Comparison of ENCODE assay signal across 8 cellular contexts in the genomic region with DNA sequence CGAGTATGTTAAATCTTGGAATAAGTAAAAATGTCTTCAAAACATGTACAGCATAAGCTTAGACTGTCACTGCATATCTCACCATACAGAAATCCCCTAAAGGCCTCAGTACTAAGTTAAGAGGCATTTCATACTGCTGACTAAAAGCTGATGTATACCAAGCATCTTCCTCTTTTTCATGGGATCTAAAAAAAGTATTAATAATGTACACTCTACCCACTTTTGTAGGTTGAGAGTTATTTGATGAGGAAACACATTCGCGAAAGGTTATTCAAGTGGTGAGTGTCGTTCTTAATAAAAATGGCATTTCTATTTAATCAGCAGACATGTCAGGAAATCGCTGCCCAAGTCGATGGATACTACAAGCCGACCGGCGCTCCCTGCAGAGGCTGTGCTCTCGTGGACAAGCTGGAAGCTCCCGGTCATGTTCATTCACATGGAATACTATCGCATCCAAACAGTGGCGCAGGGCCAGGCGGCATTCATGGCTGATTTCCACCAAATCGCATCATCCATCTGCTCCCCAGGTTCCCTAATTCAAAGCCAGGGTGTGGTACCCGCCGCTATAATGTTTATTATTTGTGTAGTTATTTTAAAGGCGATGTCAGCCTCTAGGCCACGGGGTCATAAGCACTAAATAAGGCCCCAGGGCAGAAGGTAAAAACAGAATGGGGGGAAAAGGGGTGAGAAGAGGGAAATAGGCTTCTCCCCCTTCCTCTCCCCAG. TPM values are rescaled to one million over a fixed set of nuclear protein-coding genes. Genes with fewer than 3 reads are reported as not detected.
DNase-seq lines count a peak whose midpoint lies in the region; ATAC-seq, FAIRE-seq and TF ChIP-seq lines count a peak whose summit lies in the region.

No MANE protein-coding gene starts in this region.

- no peak for TF ChIP-seq RAD21 in SK-N-SH (IDR thresholded peaks at IDR 0.05; ENCODE audit: low read length)

- peak overlapping the region; percentile 68 for H3K4me3 ChIP-seq in Jurkat, Clone E6-1 (ENCODE audit: low read length)
- H3K4me3 ChIP-seq in SK-N-SH (ENCODE audit: low read depth in 2 of 2, low read length in 1 of 2) (peak overlapping the region; percentile 72 to 96), iPS-20b (ENCODE audit: low read length) (peak overlapping the region; percentile 90), gastrocnemius medialis (peak overlapping the region; percentile 88 to 100 (median 93))

- TF ChIP-seq EP300 in SK-N-SH (IDR thresholded peaks at IDR 0.05; ENCODE audit: borderline replicate concordance in 1 of 2, low read depth in 1 of 2, low read length in 1 of 2) = no peak

- TF ChIP-seq CTCF in SK-N-SH (IDR thresholded peaks at IDR 0.05) (no peak), gastrocnemius medialis (IDR thresholded peaks at IDR 0.05 in 4 of 5, conservative IDR thresholded peaks at IDR 0.05 in 1 of 5) (no peak), D721Med (IDR thresholded peaks at IDR 0.05; ENCODE audit: insufficient read depth, missing control alignments) (no peak)

- no peak for FAIRE-seq in D721Med (lab: Jason Lieb, UNC)

- ATAC-seq in GM21515 (IDR thresholded peaks at IDR 0.05; ENCODE audit: unreplicated experiment) = peak; percentile 22
- ATAC-seq in gastrocnemius medialis = peak; percentile 13 to 30

- 5% methylated on average over 19 of the region's 19 CpGs for WGBS in SK-N-SH (ENCODE audit: low lambda C conversion rate)

- DNase-seq in DMS79 treated with DMSO at 0.1 percent for 48 hours (lab: John Stamatoyannopoulos, UW) = peak; percentile 24
- no peak for DNase-seq in Jurkat, Clone E6-1 (ENCODE audit: low read depth, low spot score)
- DNase-seq in SK-N-SH = peak; percentile 72
- DNase-seq in caudate nucleus (lab: John Stamatoyannopoulos, UW) = peak in 53 of 61 donors; percentile 2 to 93 (median 34)
- peak; percentile 23 to 44 for DNase-seq in gastrocnemius medialis
- no peak for DNase-seq in D721Med (ENCODE audit: insufficient read length, low spot score)

- POLR2A ChIA-PET in SK-N-SH (lab: Yijun Ruan, JAX) = interaction anchor here (1.0 to 1.8 kb wide), 3 partner anchors 16 to 423 kb away, joined by 3 to 10 read pairs (median 5); a partner anchor contains a TSS

- peak overlapping the region; percentile 88 for H2AFZ ChIP-seq in SK-N-SH (ENCODE audit: low read depth)

- H3F3A ChIP-seq in SK-N-SH (replicated peaks; ENCODE audit: insufficient read depth) = peaks cover 21% of the 10 kb centered on the region

- TF ChIP-seq POLR2A in gastrocnemius medialis (IDR thresholded peaks at IDR 0.05) = no peak

- H3K4me2 ChIP-seq in SK-N-SH = peak overlapping the region; percentile 88

- no peaks in the 10 kb centered on the region for H3K9me3 ChIP-seq in SK-N-SH
- H3K9me3 ChIP-seq in iPS-20b (ENCODE audit: insufficient read depth, low read depth, low read length) = no peaks in the 10 kb centered on the region
- no peaks in the 10 kb centered on the region for H3K9me3 ChIP-seq in gastrocnemius medialis

- H3K27me3 ChIP-seq in SK-N-SH (ENCODE audit: insufficient read depth) (no peaks in the 10 kb centered on the region), iPS-20b (ENCODE audit: insufficient read depth, low read length) (no peaks in the 10 kb centered on the region), gastrocnemius medialis (no peaks in the 10 kb centered on the region)

- peaks cover 0 to 6% of the 10 kb centered on the region in 2 experiments; a peak in 3 of 4 replicates for H3K4me1 ChIP-seq in SK-N-SH (ENCODE audit: control insufficient read depth in 1 of 2, insufficient read depth in 2 of 2, low read depth in 1 of 2, low read length in 1 of 2)
- no peaks in the 10 kb centered on the region; the same call in 1 of the 2 replicates for H3K4me1 ChIP-seq in iPS-20b (ENCODE audit: insufficient read depth, low read length)
- H3K4me1 ChIP-seq in gastrocnemius medialis = peaks cover 28 to 52% of the 10 kb centered on the region in 2 donors

- peak overlapping the region; percentile 85 for H3K9ac ChIP-seq in SK-N-SH
- H3K9ac ChIP-seq in iPS-20b (ENCODE audit: low read depth, low read length) = peak overlapping the region; percentile 84

- intact Hi-C loops in gastrocnemius medialis (cut with DNase I; ENCODE audit: low total_unique reads) = loop anchor here (1.0 to 5.0 kb wide), 3 partner anchors 94 to 421 kb away; a partner anchor contains a TSS

- no peaks in the 10 kb centered on the region for H3K9me2 ChIP-seq in SK-N-SH

- CTCF ChIA-PET in SK-N-SH (lab: Yijun Ruan, JAX) = interaction anchor here (1.4 kb wide), 1 partner anchor 585 kb away, joined by 5 read pairs; no protein-coding TSS in a partner anchor

- peaks cover 63% of the 10 kb centered on the region for H3K79me2 ChIP-seq in SK-N-SH (ENCODE audit: insufficient read depth)

- no peaks in the 10 kb centered on the region for H4K20me1 ChIP-seq in SK-N-SH (ENCODE audit: insufficient read depth)

- in situ Hi-C loops in gastrocnemius medialis (cut with MboI; ENCODE audit: low sequenced_read_pairs in 4 of 4) = loop anchor here in 1 of 4 donors (10.0 kb wide), 1 partner anchor 424 kb away; a partner anchor contains a TSS

- H3K27ac ChIP-seq in SK-N-SH (ENCODE audit: low read depth in 2 of 2, low read length in 1 of 2) = peak overlapping the region; percentile 66 to 83
- peak overlapping the region; percentile 69 for H3K27ac ChIP-seq in caudate nucleus (ENCODE audit: low read depth, low read length)
- H3K27ac ChIP-seq in iPS-20b (ENCODE audit: low read length) = no peak overlapping the region
- peak overlapping the region; percentile 85 to 90 (median 88) for H3K27ac ChIP-seq in gastrocnemius medialis

- H3K36me3 ChIP-seq in SK-N-SH (replicated peaks in 1 of 2; ENCODE audit: control insufficient read depth in 1 of 2, insufficient read depth in 2 of 2, low read length in 1 of 2) (peaks cover 15 to 17% of the 10 kb centered on the region in 2 experiments), iPS-20b (ENCODE audit: insufficient read depth, low read depth, low read length) (peaks cover 27% of the 10 kb centered on the region), gastrocnemius medialis (no peaks in the 10 kb centered on the region)

TF ChIP-seq in SK-N-SH, 30 proteins besides CTCF, POLR2A, EP300 and RAD21 (continues in another document):
- TF ChIP-seq, protein P1, sequence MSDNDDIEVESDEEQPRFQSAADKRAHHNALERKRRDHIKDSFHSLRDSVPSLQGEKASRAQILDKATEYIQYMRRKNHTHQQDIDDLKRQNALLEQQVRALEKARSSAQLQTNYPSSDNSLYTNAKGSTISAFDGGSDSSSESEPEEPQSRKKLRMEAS (IDR thresholded peaks at IDR 0.05; ENCODE audit: low read depth) = peak; percentile 55; the same call in 1 of the 2 replicates
- TF ChIP-seq, protein P2, sequence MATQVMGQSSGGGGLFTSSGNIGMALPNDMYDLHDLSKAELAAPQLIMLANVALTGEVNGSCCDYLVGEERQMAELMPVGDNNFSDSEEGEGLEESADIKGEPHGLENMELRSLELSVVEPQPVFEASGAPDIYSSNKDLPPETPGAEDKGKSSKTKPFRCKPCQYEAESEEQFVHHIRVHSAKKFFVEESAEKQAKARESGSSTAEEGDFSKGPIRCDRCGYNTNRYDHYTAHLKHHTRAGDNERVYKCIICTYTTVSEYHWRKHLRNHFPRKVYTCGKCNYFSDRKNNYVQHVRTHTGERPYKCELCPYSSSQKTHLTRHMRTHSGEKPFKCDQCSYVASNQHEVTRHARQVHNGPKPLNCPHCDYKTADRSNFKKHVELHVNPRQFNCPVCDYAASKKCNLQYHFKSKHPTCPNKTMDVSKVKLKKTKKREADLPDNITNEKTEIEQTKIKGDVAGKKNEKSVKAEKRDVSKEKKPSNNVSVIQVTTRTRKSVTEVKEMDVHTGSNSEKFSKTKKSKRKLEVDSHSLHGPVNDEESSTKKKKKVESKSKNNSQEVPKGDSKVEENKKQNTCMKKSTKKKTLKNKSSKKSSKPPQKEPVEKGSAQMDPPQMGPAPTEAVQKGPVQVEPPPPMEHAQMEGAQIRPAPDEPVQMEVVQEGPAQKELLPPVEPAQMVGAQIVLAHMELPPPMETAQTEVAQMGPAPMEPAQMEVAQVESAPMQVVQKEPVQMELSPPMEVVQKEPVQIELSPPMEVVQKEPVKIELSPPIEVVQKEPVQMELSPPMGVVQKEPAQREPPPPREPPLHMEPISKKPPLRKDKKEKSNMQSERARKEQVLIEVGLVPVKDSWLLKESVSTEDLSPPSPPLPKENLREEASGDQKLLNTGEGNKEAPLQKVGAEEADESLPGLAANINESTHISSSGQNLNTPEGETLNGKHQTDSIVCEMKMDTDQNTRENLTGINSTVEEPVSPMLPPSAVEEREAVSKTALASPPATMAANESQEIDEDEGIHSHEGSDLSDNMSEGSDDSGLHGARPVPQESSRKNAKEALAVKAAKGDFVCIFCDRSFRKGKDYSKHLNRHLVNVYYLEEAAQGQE (IDR thresholded peaks at IDR 0.05; ENCODE audit: low read depth, low read length) = no peak
- TF ChIP-seq TAF1 (IDR thresholded peaks at IDR 0.05; ENCODE audit: borderline replicate concordance, low read depth, low read length) = no peak
- TF ChIP-seq NFIC (IDR thresholded peaks at IDR 0.05; ENCODE audit: borderline replicate concordance) = peak; percentile 45; the same call in 1 of the 2 replicates
- TF ChIP-seq GABPA (IDR thresholded peaks at IDR 0.05; ENCODE audit: low read depth) = no peak; the same call in 1 of the 2 replicates
- peak; percentile 96 for TF ChIP-seq MXI1 (IDR thresholded peaks at IDR 0.05; ENCODE audit: low read depth, low read length)
- TF ChIP-seq, protein P3, sequence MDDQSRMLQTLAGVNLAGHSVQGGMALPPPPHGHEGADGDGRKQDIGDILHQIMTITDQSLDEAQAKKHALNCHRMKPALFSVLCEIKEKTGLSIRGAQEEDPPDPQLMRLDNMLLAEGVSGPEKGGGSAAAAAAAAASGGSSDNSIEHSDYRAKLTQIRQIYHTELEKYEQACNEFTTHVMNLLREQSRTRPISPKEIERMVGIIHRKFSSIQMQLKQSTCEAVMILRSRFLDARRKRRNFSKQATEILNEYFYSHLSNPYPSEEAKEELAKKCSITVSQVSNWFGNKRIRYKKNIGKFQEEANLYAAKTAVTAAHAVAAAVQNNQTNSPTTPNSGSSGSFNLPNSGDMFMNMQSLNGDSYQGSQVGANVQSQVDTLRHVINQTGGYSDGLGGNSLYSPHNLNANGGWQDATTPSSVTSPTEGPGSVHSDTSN (IDR thresholded peaks at IDR 0.05) = 0 out of 2 replicates have a peak, but pooled peaks have one; percentile 12
- no peak for TF ChIP-seq POLR2AphosphoS5 (IDR thresholded peaks at IDR 0.05; ENCODE audit: low read depth, low read length)
- peak; percentile 87 for TF ChIP-seq SIN3A (IDR thresholded peaks at IDR 0.05; ENCODE audit: borderline replicate concordance, low read depth, low read length)

RNA-seq across cellular contexts. Expression of a gene that starts 0.7 kb away (rescaled TPM):
- 5.9 TPM for polyA plus RNA-seq in Jurkat, Clone E6-1 (2012; ENCODE audit: insufficient read depth, insufficient read length)
- polyA plus RNA-seq in SK-N-SH (2012; rRNA removed) = 3.5 and 4.9 TPM in 2 replicates
- polyA plus RNA-seq in SK-N-SH (2012; cell fraction: cytosol; rRNA removed) = 6.1 and 7.6 TPM in 2 replicates
- polyA plus RNA-seq in SK-N-SH (2012; cell fraction: nucleus; rRNA removed) = 2.4 and 3.8 TPM in 2 replicates
- total RNA-seq in gastrocnemius medialis = 1 to 10 TPM; 3.6 to 6.6 (median 4.3) TPM

RNA-seq across cellular contexts. Expression of a gene that starts 0.8 kb away (rescaled TPM):
- 19.7 TPM for polyA plus RNA-seq in Jurkat, Clone E6-1 (2012; ENCODE audit: insufficient read depth, insufficient read length)
- polyA plus RNA-seq in SK-N-SH (2012; rRNA removed) = 17.1 and 20.0 TPM in 2 replicates
- 21.2 and 24.0 TPM in 2 replicates for polyA plus RNA-seq in SK-N-SH (2012; cell fraction: cytosol; rRNA removed)
- 6.1 and 11.5 TPM in 2 replicates for polyA plus RNA-seq in SK-N-SH (2012; cell fraction: nucleus; rRNA removed)
- 10 to 100 TPM; 20.4 to 29.9 (median 27.9) TPM for total RNA-seq in gastrocnemius medialis

Comparison
In these comparisons a context has a peak if more than half of its experiments do, and no peak if none do; other contexts are left out.
1. DNase-seq: peak in DMS79 treated with DMSO at 0.1 percent for 48 hours (single experiment), SK-N-SH (single experiment), caudate nucleus (53 of 61) and gastrocnemius medialis (2 of 2); none in Jurkat, Clone E6-1 (single experiment) and D721Med (single experiment).
2. Peak in every context shown above with its lines, with median percentiles within 50 percentile points of each other: H3K4me3 ChIP-seq.